Comparison of ENCODE assay signal across 8 cellular contexts in genomic region chr2:58762176-58762781, GRCh38.
DNase-seq lines count a peak whose midpoint lies in the region; ATAC-seq, FAIRE-seq and TF ChIP-seq lines count a peak whose summit lies in the region.

No MANE protein-coding gene starts in this region.

- BruUV-seq in GM12878 (replicated peaks; lab: Mats Ljungman, UMichigan): no TSS peak

- H3K9me3 ChIP-seq in GM12878 (replicated peaks; ENCODE audit: control insufficient read depth, insufficient read depth, low read length) (no peaks in the 10 kb centered on the region), suprapubic skin (no peaks in the 10 kb centered on the region)

- in situ Hi-C loops in GM12878 (cut with MboI): loop anchor here (25.0 kb wide), 1 partner anchor 1825 kb away; no protein-coding TSS in a partner anchor

- H3K4me2 ChIP-seq in GM12878 (ENCODE audit: control insufficient read depth, insufficient read depth): no peak overlapping the region

- DNase-seq in Daoy (ENCODE audit: low read depth) (peak; percentile 77), NCI-H526 treated with DMSO at 0.1 percent for 48 hours (lab: John Stamatoyannopoulos, UW) (peak; percentile 45), GM12878 (ENCODE audit: low read depth, low spot score) (no peak), kidney epithelial cell (ENCODE audit: low read depth) (peak; percentile 14), suprapubic skin (ENCODE audit: low spot score in 2 of 2) (no peak)
- no peak for DNase-seq in NK-92 treated with Interleukin-12 subunit alpha and Interleukin-12 subunit beta, amount 100 ng/mL, for 24 hours (lab: John Stamatoyannopoulos, UW)

- H3K36me3 ChIP-seq in GM12878 (ENCODE audit: control insufficient read depth in 2 of 2, insufficient read depth in 2 of 2, low read length in 1 of 2): no peaks in the 10 kb centered on the region
- H3K36me3 ChIP-seq in kidney epithelial cell (ENCODE audit: control insufficient read depth, insufficient read depth, low read length): no peaks in the 10 kb centered on the region
- H3K36me3 ChIP-seq in suprapubic skin: no peaks in the 10 kb centered on the region

- no peaks in the 10 kb centered on the region for H3K79me2 ChIP-seq in GM12878 (ENCODE audit: control insufficient read depth, insufficient read depth, low read length)

- SMC1A ChIA-PET in GM12878 (lab: Charles Lee; ENCODE audit: uncharacterized antibody, unreplicated experiment): interaction anchor here (1.2 to 1.5 kb wide), 2 partner anchors 10 to 23 kb away, joined by 3 read pairs; no protein-coding TSS in a partner anchor

- FAIRE-seq in GM12878 (lab: Jason Lieb, UNC): no peak

- H3K9ac ChIP-seq in GM12878 (ENCODE audit: control insufficient read depth, insufficient read depth, low read length): no peak overlapping the region

- POLR2A ChIA-PET in GM12878 (lab: Charles Lee): no interaction called here

- WGBS in GM12878 (ENCODE audit: insufficient coverage, insufficient replicate concordance, low lambda C conversion rate, missing lambda C conversion rate): 1% methylated on average over 5 of the region's 5 CpGs
- 22% methylated on average over 5 of the region's 5 CpGs for WGBS in suprapubic skin

- TF ChIP-seq EP300 in GM12878 (IDR thresholded peaks at IDR 0.05; ENCODE audit: borderline replicate concordance in 1 of 2, control insufficient read depth in 1 of 2, low read depth in 2 of 2, low read length in 2 of 2): no peak
- TF ChIP-seq EP300 in suprapubic skin (IDR thresholded peaks at IDR 0.05): no peak

- peak; percentile 70 for ATAC-seq in GM19324 (IDR thresholded peaks at IDR 0.05; ENCODE audit: low FRiP score, unreplicated experiment)
- ATAC-seq in HG03432 (IDR thresholded peaks at IDR 0.05; ENCODE audit: unreplicated experiment): peak; percentile 84
- peak; percentile 87 for ATAC-seq in GM12878

- H3K27me3 ChIP-seq in GM12878 (replicated peaks in 1 of 2; ENCODE audit: control insufficient read depth in 2 of 2, insufficient read depth in 2 of 2, low read length in 1 of 2) (no peaks in the 10 kb centered on the region; a peak in 1 of 4 replicates), kidney epithelial cell (ENCODE audit: control insufficient read depth, insufficient read depth, low read length) (no peaks in the 10 kb centered on the region), suprapubic skin (no peaks in the 10 kb centered on the region)

- H3K4me1 ChIP-seq in GM12878 (ENCODE audit: control insufficient read depth, insufficient read depth, low read length) (no peaks in the 10 kb centered on the region), suprapubic skin (no peaks in the 10 kb centered on the region)

- H3K27ac ChIP-seq in GM12878 (ENCODE audit: control insufficient read depth, insufficient read depth): no peak overlapping the region
- H3K27ac ChIP-seq in suprapubic skin: no peak overlapping the region

- TF ChIP-seq RAD21 in GM12878 (IDR thresholded peaks at IDR 0.05; ENCODE audit: insufficient read depth, low read depth, low read length): peak; percentile 80

- RAD21 ChIA-PET in GM12878 (lab: Charles Lee; ENCODE audit: unreplicated experiment): no interaction called here

- TF ChIP-seq CTCF in GM12878 (IDR thresholded peaks at IDR 0.05 in 2 of 3, conservative IDR thresholded peaks at IDR 0.05 in 1 of 3; ENCODE audit: control insufficient read depth in 2 of 3, extremely low read depth in 1 of 3, insufficient read depth in 1 of 3, low read depth in 3 of 3, low read length in 3 of 3) (peak; percentile 58 to 68 (median 62); a peak in 5 of 6 replicates), kidney epithelial cell (IDR thresholded peaks at IDR 0.05; ENCODE audit: insufficient read depth, low read length, poor library complexity, severe bottlenecking) (peak; percentile 67), suprapubic skin (IDR thresholded peaks at IDR 0.05) (peak; percentile 16 to 39)

- CTCF ChIA-PET in GM12878 (lab: Yijun Ruan, JAX): interaction anchor here (0.8 to 2.0 kb wide), 7 partner anchors 8 to 1913 kb away, joined by 3 to 6 read pairs (median 4); no protein-coding TSS in a partner anchor

- no peaks in the 10 kb centered on the region for H4K20me1 ChIP-seq in GM12878 (ENCODE audit: control insufficient read depth, insufficient read depth)

- intact Hi-C loops in GM12878 (cut with micrococcal nuclease; ENCODE audit: unreplicated experiment): loop anchor here (1.0 to 10.0 kb wide), 6 partner anchors 109 to 1823 kb away; partner anchors contain the start of gene BCL11A

- H2AFZ ChIP-seq in GM12878 (ENCODE audit: control insufficient read depth, low read depth, low read length): no peak overlapping the region

- H3K4me3 ChIP-seq in GM12878: no peak overlapping the region
- H3K4me3 ChIP-seq in kidney epithelial cell (ENCODE audit: low read depth, low read length): no peak overlapping the region
- no peak overlapping the region for H3K4me3 ChIP-seq in suprapubic skin

- no peak for TF ChIP-seq POLR2A in GM12878 (IDR thresholded peaks at IDR 0.05; ENCODE audit: low read depth, low read length)
- TF ChIP-seq POLR2A in suprapubic skin (IDR thresholded peaks at IDR 0.05): no peak

TF ChIP-seq in GM12878, 131 proteins besides CTCF, POLR2A, EP300 and RAD21:
- no peak for TF ChIP-seq CHD4 (IDR thresholded peaks at IDR 0.05)
- TF ChIP-seq SMC3 (IDR thresholded peaks at IDR 0.05; ENCODE audit: borderline replicate concordance, low read length): peak; percentile 50; the same call in 1 of the 2 replicates
- TF ChIP-seq CBFB (IDR thresholded peaks at IDR 0.05; ENCODE audit: low read depth): no peak
- TF ChIP-seq POU2F2 (IDR thresholded peaks at IDR 0.05; ENCODE audit: borderline replicate concordance, low read depth, low read length): peak; percentile 70; the same call in 1 of the 3 replicates
TF ChIP-seq in GM12878: peak in this region for 2.

Comparison
In these comparisons a context has a peak if more than half of its experiments do, and no peak if none do; other contexts are left out.
1. DNase-seq: peak in Daoy (single experiment), NCI-H526 treated with DMSO at 0.1 percent for 48 hours (single experiment) and kidney epithelial cell (single experiment); none in GM12878 (single experiment), suprapubic skin (0 of 2) and NK-92 treated with Interleukin-12 subunit alpha and Interleukin-12 subunit beta, amount 100 ng/mL, for 24 hours (single experiment).
2. Peak in every context shown above with its lines, with median percentiles within 50 percentile points of each other: ATAC-seq and CTCF ChIP-seq.